8 cellular contexts compared by ENCODE assay signal in genomic region chr5:122776143-122776542, GRCh38. TPM values are rescaled to one million over a fixed set of nuclear protein-coding genes. Genes with fewer than 3 reads are reported as not detected.
DNase-seq lines count a peak whose midpoint lies in the region; ATAC-seq and TF ChIP-seq lines count a peak whose summit lies in the region.

No MANE protein-coding gene starts in this region.

- no peaks in the 10 kb centered on the region for H3K9me3 Mint-ChIP-seq in GM23338

- H3F3A ChIP-seq in GM23338 (replicated peaks; ENCODE audit: low read depth): no peaks in the 10 kb centered on the region

- H2AFZ ChIP-seq in GM23338: no peak overlapping the region

- no peaks in the 10 kb centered on the region for H3K9me2 ChIP-seq in GM23338 (ENCODE audit: insufficient read depth)

- TF ChIP-seq CTCF in GM23338 (conservative IDR thresholded peaks at IDR 0.05; ENCODE audit: low read depth in 2 of 2): no peak
- no peak for TF ChIP-seq CTCF in foreskin fibroblast (IDR thresholded peaks at IDR 0.05; ENCODE audit: low read depth, low read length)

- H3K27me3 ChIP-seq in GM23338 (ENCODE audit: insufficient read depth) (no peaks in the 10 kb centered on the region), SJSA1 (replicated peaks) (no peaks in the 10 kb centered on the region)

- H3K4me3 Mint-ChIP-seq in GM23338: peak overlapping the region; percentile 98

- ATAC-seq in GM23338: no peak
- ATAC-seq in GM19351 (IDR thresholded peaks at IDR 0.05; ENCODE audit: unreplicated experiment): no peak
- ATAC-seq in esophagus mucosa: no peak

- H3K4me2 ChIP-seq in GM23338: peak overlapping the region; percentile 94

- peaks cover 2% of the 10 kb centered on the region; the same call in 1 of the 2 replicates for H4K20me1 ChIP-seq in GM23338 (replicated peaks; ENCODE audit: insufficient read depth)

- H3K27me3 Mint-ChIP-seq in GM23338 (ENCODE audit: insufficient read depth, low read depth, poor library complexity): peaks cover 2% of the 10 kb centered on the region

- H3K36me3 Mint-ChIP-seq in GM23338 (ENCODE audit: low read depth): no peaks in the 10 kb centered on the region; the same call in 2 of the 3 replicates

- peaks cover 14% of the 10 kb centered on the region for H3K4me1 ChIP-seq in GM23338 (ENCODE audit: insufficient read depth)
- H3K4me1 ChIP-seq in SJSA1 (replicated peaks): peaks cover 37% of the 10 kb centered on the region

- DNase-seq in GM23338 (ENCODE audit: low spot score) (no peak), SJSA1 (ENCODE audit: low read depth in 1 of 2, low spot score in 2 of 2) (no peak), foreskin fibroblast (no peak), skeletal muscle cell (ENCODE audit: low read depth) (no peak), NCI-H146 (lab: John Stamatoyannopoulos, UW) (no peak)
- DNase-seq in NK-92 treated with Interleukin-12 subunit alpha and Interleukin-12 subunit beta, amount 100 ng/mL, for 24 hours (lab: John Stamatoyannopoulos, UW): no peak

- H3K4me1 Mint-ChIP-seq in GM23338: peaks cover 14% of the 10 kb centered on the region

- H3K79me2 ChIP-seq in GM23338 (replicated peaks; ENCODE audit: insufficient read depth): peaks cover 55% of the 10 kb centered on the region

- no peaks in the 10 kb centered on the region for H3K36me3 ChIP-seq in GM23338 (ENCODE audit: insufficient read depth)
- H3K36me3 ChIP-seq in SJSA1: peaks cover 4% of the 10 kb centered on the region

- H3K27ac Mint-ChIP-seq in GM23338: no peak overlapping the region

- no peak overlapping the region for H3K27ac ChIP-seq in GM23338 (ENCODE audit: low read depth)
- peak overlapping the region; percentile 47 for H3K27ac ChIP-seq in SJSA1

- peak overlapping the region; percentile 97 for H3K4me3 ChIP-seq in GM23338
- H3K4me3 ChIP-seq in SJSA1: peak overlapping the region; percentile 84
- peak overlapping the region; percentile 74 to 99 for H3K4me3 ChIP-seq in foreskin fibroblast (ENCODE audit: low read depth in 1 of 2, low read length in 2 of 2)
- peak overlapping the region; percentile 89 for H3K4me3 ChIP-seq in skeletal muscle cell (ENCODE audit: low read depth, low read length)

- H3K9me3 ChIP-seq in SJSA1 (replicated peaks): no peaks in the 10 kb centered on the region

TF ChIP-seq in GM23338, 12 proteins besides CTCF, POLR2A, EP300 and RAD21 (continues in another document):
- TF ChIP-seq CREB1 (CRISPR knock-in tag; IDR thresholded peaks at IDR 0.05; ENCODE audit: low read depth) (no peak), NANOG (IDR thresholded peaks at IDR 0.05; ENCODE audit: borderline replicate concordance) (no peak), ZNF114 (CRISPR knock-in tag; IDR thresholded peaks at IDR 0.05) (no peak), STAT1 (IDR thresholded peaks at IDR 0.05; ENCODE audit: unreplicated experiment) (no peak), EZH2phosphoT487 (IDR thresholded peaks at IDR 0.05; ENCODE audit: unreplicated experiment) (no peak), ETS1 (IDR thresholded peaks at IDR 0.05) (no peak), POLR2AphosphoS5 (IDR thresholded peaks at IDR 0.05; ENCODE audit: low read depth) (no peak), EZH2 (IDR thresholded peaks at IDR 0.05; ENCODE audit: low read depth, unreplicated experiment) (no peak), JUNB (IDR thresholded peaks at IDR 0.05; ENCODE audit: unreplicated experiment) (no peak), REST (IDR thresholded peaks at IDR 0.05; ENCODE audit: unreplicated experiment) (no peak), ZNF331 (CRISPR knock-in tag; IDR thresholded peaks at IDR 0.05; ENCODE audit: low read depth) (no peak)

RNA-seq across cellular contexts. Expression of gene SNX2, which starts 1.3 kb away (rescaled TPM):
- 67.8 and 70.2 TPM in 2 replicates for total RNA-seq in GM23338 (2014; rRNA removed; shearing (Covaris generic))
- polyA plus RNA-seq in GM23338 (2016; fragmentation: Nextera tagmentation; extraction: Ambion mirVana): 37.2 and 50.8 TPM in 2 replicates
- 70.0 and 91.4 TPM in 2 replicates for total RNA-seq in SJSA1 (2014; rRNA removed; shearing (Covaris generic))
- total RNA-seq in esophagus mucosa: 40.4 TPM
